ENCODE assay signal across 13 cellular contexts in the genomic region with DNA sequence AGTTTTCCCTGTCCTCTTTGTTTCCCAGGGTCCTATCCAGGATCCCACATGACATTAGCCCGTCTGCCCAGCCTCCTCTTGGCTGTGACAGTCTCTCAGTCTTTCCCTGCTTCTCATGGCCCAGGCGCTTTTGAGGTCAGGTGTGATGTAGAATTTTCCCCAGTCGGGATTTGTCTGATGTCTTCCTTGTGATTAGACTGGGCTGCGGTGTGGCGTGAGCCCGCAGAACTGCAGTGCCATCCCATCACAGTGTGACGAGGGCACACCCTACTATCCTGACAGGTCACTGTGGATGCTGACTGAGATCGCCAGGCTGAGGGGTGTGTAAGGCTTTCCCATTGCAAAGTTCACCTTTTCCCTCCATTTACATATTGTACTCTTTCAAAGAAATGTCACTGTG.
DNase-seq lines count a peak whose midpoint lies in the region; ATAC-seq and TF ChIP-seq lines count a peak whose summit lies in the region.
"Had no signal": no experiment of that assay in that cellular context is flagged by ENCODE, and none has a peak within 500 bp of the region (broad histone marks: within the 10 kb centered on the region; RNA-seq: fewer than 3 reads in every experiment).

No MANE protein-coding gene starts in this region.

- H3K4ac ChIP-seq in neuronal stem cell (ENCODE audit: low read length) = no peak overlapping the region

- H2BK5ac ChIP-seq in neuronal stem cell (ENCODE audit: low read length) = no peak overlapping the region

- no peaks in the 10 kb centered on the region for H3K27me3 Mint-ChIP-seq in activated CD4-positive, alpha-beta memory T cell treated with anti-CD3 and anti-CD28 coated beads, Interleukin-2, amount 10 ng/mL, durations not matched to agents 7 days and 5 days
- H3K27me3 Mint-ChIP-seq in activated CD4-positive, alpha-beta memory T cell treated with anti-CD3 and anti-CD28 coated beads for 36 hours = peaks cover 9% of the 10 kb centered on the region
- H3K27me3 Mint-ChIP-seq in Calu3 (ENCODE audit: unreplicated experiment) = no peaks in the 10 kb centered on the region
- H3K27me3 Mint-ChIP-seq: B cell had no signal

- CTCF ChIA-PET in activated CD4-positive, alpha-beta memory T cell treated with anti-CD3 and anti-CD28 coated beads, Interleukin-2, amount 10 ng/mL, durations not matched to agents 7 days and 5 days (lab: Charles Lee) = no interaction called here
- CTCF ChIA-PET in activated CD4-positive, alpha-beta memory T cell treated with anti-CD3 and anti-CD28 coated beads for 36 hours (lab: Charles Lee) = no interaction called here
- CTCF ChIA-PET in Calu3 (lab: Charles Lee) = no interaction called here

- no peak overlapping the region for H2AK5ac ChIP-seq in neuronal stem cell (ENCODE audit: low read depth, low read length)

- H3K4me3 ChIP-seq in coronary artery = no peak overlapping the region
- H3K4me3 ChIP-seq in neuronal stem cell (ENCODE audit: low read length in 2 of 2) = no peak overlapping the region
- H3K4me3 ChIP-seq: BLaER1 treated with 17β-estradiol and CSF1 and Interleukin-3, amounts not matched to agents 10 nM and 100 nM; GM12878; HAP-1 had no signal

- peak overlapping the region; percentile 12 for H3K9ac ChIP-seq in neuronal stem cell (ENCODE audit: low read depth, low read length, poor library complexity)
- H3K9ac ChIP-seq: BLaER1 treated with 17β-estradiol and CSF1 and Interleukin-3, amounts not matched to agents 10 nM and 100 nM had no signal

- intact Hi-C loops in activated CD4-positive, alpha-beta memory T cell treated with anti-CD3 and anti-CD28 coated beads for 36 hours (cut with micrococcal nuclease) = no loop called here
- intact Hi-C loops in Calu3 (cut with micrococcal nuclease; ENCODE audit: unreplicated experiment) = no loop called here

- TF ChIP-seq CTCF in coronary artery (IDR thresholded peaks at IDR 0.05) = no peak
- no peak for TF ChIP-seq CTCF in Calu3 (IDR thresholded peaks at IDR 0.05; ENCODE audit: unreplicated experiment)

- H3K18ac ChIP-seq in neuronal stem cell (ENCODE audit: low read length) = peak overlapping the region; percentile 22

- no peak overlapping the region for H3K4me2 ChIP-seq in neuronal stem cell (ENCODE audit: insufficient read depth, low read length, poor library complexity, severe bottlenecking)

- DNase-seq in activated CD4-positive, alpha-beta memory T cell treated with anti-CD3 and anti-CD28 coated beads, Interleukin-2, amount 10 ng/mL, durations not matched to agents 7 days and 5 days = peak; percentile 3
- no peak for DNase-seq in activated CD4-positive, alpha-beta memory T cell treated with anti-CD3 and anti-CD28 coated beads for 36 hours
- DNase-seq in coronary artery (ENCODE audit: low spot score) = peak; percentile 3
- DNase-seq in neuronal stem cell (ENCODE audit: low spot score) = no peak
- DNase-seq in ureter (ENCODE audit: low spot score) = peak; percentile 24
- no peak for DNase-seq in Calu3
- no peak for DNase-seq in OCI-M1 (lab: John Stamatoyannopoulos, UW)
- DNase-seq: CD8-positive, alpha-beta T cell had no signal

- no peak overlapping the region for H4K91ac ChIP-seq in neuronal stem cell (ENCODE audit: low read depth, low read length, poor library complexity)

- no peak overlapping the region for H2BK15ac ChIP-seq in neuronal stem cell (ENCODE audit: low read length)

- no CpG with 5 or more reads among the region's 8 CpGs for WGBS in neuronal stem cell (ENCODE audit: extremely low coverage in 2 of 2, insufficient read length in 2 of 2, insufficient replicate concordance in 1 of 2), 2 donors

- no peak for ATAC-seq in HG03045 (IDR thresholded peaks at IDR 0.05; ENCODE audit: unreplicated experiment)
- ATAC-seq: CD8-positive, alpha-beta T cell; GM12878 had no signal

- peaks cover 0 to 3% of the 10 kb centered on the region in 2 donors for H3K4me1 ChIP-seq in neuronal stem cell (ENCODE audit: control insufficient read depth in 2 of 2, insufficient read depth in 1 of 2, low read depth in 1 of 2, low read length in 2 of 2)
- H3K4me1 ChIP-seq: HAP-1 had no signal

- H3K4me3 Mint-ChIP-seq in activated CD4-positive, alpha-beta memory T cell treated with anti-CD3 and anti-CD28 coated beads, Interleukin-2, amount 10 ng/mL, durations not matched to agents 7 days and 5 days = no peak overlapping the region
- no peak overlapping the region for H3K4me3 Mint-ChIP-seq in activated CD4-positive, alpha-beta memory T cell treated with anti-CD3 and anti-CD28 coated beads for 36 hours
- H3K4me3 Mint-ChIP-seq in Calu3 (ENCODE audit: low read depth, unreplicated experiment) = no peak overlapping the region
- H3K4me3 Mint-ChIP-seq: B cell; CD8-positive, alpha-beta T cell had no signal

- H4K8ac ChIP-seq in neuronal stem cell (ENCODE audit: low read depth, low read length) = no peak overlapping the region

- H3K9me3 ChIP-seq in neuronal stem cell (replicated peaks in 1 of 2; ENCODE audit: control insufficient read depth in 2 of 2, insufficient read depth in 1 of 2, low read depth in 1 of 2, low read length in 2 of 2) = no peaks in the 10 kb centered on the region
- H3K9me3 ChIP-seq: BLaER1 treated with 17β-estradiol and CSF1 and Interleukin-3, amounts not matched to agents 10 nM and 100 nM; HAP-1 had no signal

- H2BK12ac ChIP-seq in neuronal stem cell (ENCODE audit: low read length) = no peak overlapping the region

- no peak overlapping the region for H3K27ac Mint-ChIP-seq in activated CD4-positive, alpha-beta memory T cell treated with anti-CD3 and anti-CD28 coated beads, Interleukin-2, amount 10 ng/mL, durations not matched to agents 7 days and 5 days
- no peak overlapping the region for H3K27ac Mint-ChIP-seq in activated CD4-positive, alpha-beta memory T cell treated with anti-CD3 and anti-CD28 coated beads for 36 hours
- no peak overlapping the region for H3K27ac Mint-ChIP-seq in Calu3 (ENCODE audit: unreplicated experiment)
- H3K27ac Mint-ChIP-seq: B cell; CD8-positive, alpha-beta T cell had no signal

- H3K36me3 ChIP-seq in neuronal stem cell (replicated peaks in 1 of 2; ENCODE audit: control insufficient read depth in 2 of 2, insufficient read depth in 2 of 2, low read length in 2 of 2) = no peaks in the 10 kb centered on the region
- H3K36me3 ChIP-seq: BLaER1 treated with 17β-estradiol and CSF1 and Interleukin-3, amounts not matched to agents 10 nM and 100 nM; HAP-1 had no signal

- no peak overlapping the region for H2BK120ac ChIP-seq in neuronal stem cell (ENCODE audit: low read depth, low read length)

- no peaks in the 10 kb centered on the region for H3K4me1 Mint-ChIP-seq in activated CD4-positive, alpha-beta memory T cell treated with anti-CD3 and anti-CD28 coated beads, Interleukin-2, amount 10 ng/mL, durations not matched to agents 7 days and 5 days
- no peaks in the 10 kb centered on the region for H3K4me1 Mint-ChIP-seq in activated CD4-positive, alpha-beta memory T cell treated with anti-CD3 and anti-CD28 coated beads for 36 hours (ENCODE audit: low read depth)
- no peaks in the 10 kb centered on the region for H3K4me1 Mint-ChIP-seq in Calu3 (ENCODE audit: low read depth, unreplicated experiment)
- H3K4me1 Mint-ChIP-seq: B cell had no signal

- BruUV-seq in Calu3 (replicated peaks; lab: Mats Ljungman, UMichigan) = no TSS peak

- H3K36me3 Mint-ChIP-seq in activated CD4-positive, alpha-beta memory T cell treated with anti-CD3 and anti-CD28 coated beads, Interleukin-2, amount 10 ng/mL, durations not matched to agents 7 days and 5 days (ENCODE audit: low read depth) = no peaks in the 10 kb centered on the region
- H3K36me3 Mint-ChIP-seq in activated CD4-positive, alpha-beta memory T cell treated with anti-CD3 and anti-CD28 coated beads for 36 hours = no peaks in the 10 kb centered on the region
- H3K36me3 Mint-ChIP-seq in Calu3 (ENCODE audit: insufficient read depth, unreplicated experiment) = no peaks in the 10 kb centered on the region
- H3K36me3 Mint-ChIP-seq: CD8-positive, alpha-beta T cell had no signal

- H2AFZ ChIP-seq in neuronal stem cell (ENCODE audit: low read length) = no peak overlapping the region

- H3K23ac ChIP-seq in neuronal stem cell (ENCODE audit: low read depth, low read length, poor library complexity) = no peak overlapping the region

- H3K9me3 Mint-ChIP-seq in activated CD4-positive, alpha-beta memory T cell treated with anti-CD3 and anti-CD28 coated beads, Interleukin-2, amount 10 ng/mL, durations not matched to agents 7 days and 5 days = no peaks in the 10 kb centered on the region
- no peaks in the 10 kb centered on the region for H3K9me3 Mint-ChIP-seq in activated CD4-positive, alpha-beta memory T cell treated with anti-CD3 and anti-CD28 coated beads for 36 hours
- H3K9me3 Mint-ChIP-seq in Calu3 (ENCODE audit: low read depth, unreplicated experiment) = peaks cover 3% of the 10 kb centered on the region
- H3K9me3 Mint-ChIP-seq: CD8-positive, alpha-beta T cell had no signal

- POLR2A ChIA-PET in activated CD4-positive, alpha-beta memory T cell treated with anti-CD3 and anti-CD28 coated beads, Interleukin-2, amount 10 ng/mL, durations not matched to agents 7 days and 5 days (lab: Charles Lee) = no interaction called here
- POLR2A ChIA-PET in activated CD4-positive, alpha-beta memory T cell treated with anti-CD3 and anti-CD28 coated beads for 36 hours (lab: Charles Lee) = no interaction called here

- H3K79me1 ChIP-seq in neuronal stem cell (ENCODE audit: low read depth, low read length) = no peaks in the 10 kb centered on the region

- no peak overlapping the region for H3K14ac ChIP-seq in neuronal stem cell (ENCODE audit: low read length)

- H3K27ac ChIP-seq in coronary artery (no peak overlapping the region), neuronal stem cell (replicated peaks; ENCODE audit: low read length) (no peak overlapping the region)
- H3K27ac ChIP-seq: BLaER1 treated with 17β-estradiol and CSF1 and Interleukin-3, amounts not matched to agents 10 nM and 100 nM had no signal

- peaks cover 0 to 11% (median 0%) of the 10 kb centered on the region in 3 experiments for H3K27me3 ChIP-seq in neuronal stem cell (ENCODE audit: control insufficient read depth in 3 of 3, insufficient read depth in 3 of 3, low read depth in 1 of 3, low read length in 3 of 3)
- H3K27me3 ChIP-seq: BLaER1 treated with 17β-estradiol and CSF1 and Interleukin-3, amounts not matched to agents 10 nM and 100 nM had no signal

Comparison
In these comparisons a context has a peak if more than half of its experiments do, and no peak if none do; other contexts are left out.
1. DNase-seq: peak in activated CD4-positive, alpha-beta memory T cell treated with anti-CD3 and anti-CD28 coated beads, Interleukin-2, amount 10 ng/mL, durations not matched to agents 7 days and 5 days (single experiment), coronary artery (single experiment) and ureter (single experiment); none in activated CD4-positive, alpha-beta memory T cell treated with anti-CD3 and anti-CD28 coated beads for 36 hours (single experiment), neuronal stem cell (single experiment), Calu3 (single experiment) and OCI-M1 (single experiment).